23 cellular contexts compared by ENCODE assay signal in genomic region chr10:81386817-81387216, GRCh38.
"Had no signal": no experiment of that assay in that cellular context is flagged by ENCODE, and none has a peak within 500 bp of the region (broad histone marks: within the 10 kb centered on the region; RNA-seq: fewer than 3 reads in every experiment).

No MANE protein-coding gene starts in this region.

- H3K4me3 ChIP-seq: colonic mucosa, coronary artery, dorsolateral prefrontal cortex, esophagus muscularis mucosa, esophagus squamous epithelium, gastrocnemius medialis, gastroesophageal sphincter, heart left ventricle, heart right ventricle had no signal

- H3K4me1 ChIP-seq: colonic mucosa, esophagus muscularis mucosa, esophagus squamous epithelium, foreskin keratinocyte, gastrocnemius medialis, gastroesophageal sphincter, heart left ventricle, heart right ventricle had no signal

- H3K36me3 ChIP-seq: colonic mucosa, esophagus muscularis mucosa, esophagus squamous epithelium, gastrocnemius medialis, gastroesophageal sphincter, heart left ventricle, heart right ventricle had no signal

- DNase-seq: colonic mucosa; cortex of kidney; dermis blood vessel endothelial cell; dorsolateral prefrontal cortex; effector CD4-positive, alpha-beta T cell; effector CD8-positive, alpha-beta T cell; effector memory CD4-positive, alpha-beta T cell; effector memory CD8-positive, alpha-beta T cell; endodermal cell; esophagus squamous epithelium; foreskin fibroblast; foreskin keratinocyte; foreskin melanocyte; gastrocnemius medialis; glutamatergic neuron; head of caudate nucleus; heart left ventricle; heart right ventricle had no signal

- H3K27me3 ChIP-seq: colonic mucosa, dorsolateral prefrontal cortex, esophagus muscularis mucosa, esophagus squamous epithelium, foreskin keratinocyte, gastrocnemius medialis, gastroesophageal sphincter, heart left ventricle, heart right ventricle had no signal

- ATAC-seq: effector memory CD8-positive, alpha-beta T cell; esophagus mucosa; foreskin keratinocyte; gastrocnemius medialis; gastroesophageal sphincter; heart left ventricle; heart right ventricle had no signal

- H3K27ac ChIP-seq: colonic mucosa, coronary artery, dorsolateral prefrontal cortex, epithelial cell of prostate, esophagus muscularis mucosa, esophagus squamous epithelium, foreskin keratinocyte, gastrocnemius medialis, gastroesophageal sphincter, heart left ventricle, heart right ventricle had no signal

- H3K9me3 ChIP-seq: colonic mucosa, esophagus squamous epithelium, gastrocnemius medialis had no signal
